Comparison of ENCODE assay signal across 16 cellular contexts in the genomic region with DNA sequence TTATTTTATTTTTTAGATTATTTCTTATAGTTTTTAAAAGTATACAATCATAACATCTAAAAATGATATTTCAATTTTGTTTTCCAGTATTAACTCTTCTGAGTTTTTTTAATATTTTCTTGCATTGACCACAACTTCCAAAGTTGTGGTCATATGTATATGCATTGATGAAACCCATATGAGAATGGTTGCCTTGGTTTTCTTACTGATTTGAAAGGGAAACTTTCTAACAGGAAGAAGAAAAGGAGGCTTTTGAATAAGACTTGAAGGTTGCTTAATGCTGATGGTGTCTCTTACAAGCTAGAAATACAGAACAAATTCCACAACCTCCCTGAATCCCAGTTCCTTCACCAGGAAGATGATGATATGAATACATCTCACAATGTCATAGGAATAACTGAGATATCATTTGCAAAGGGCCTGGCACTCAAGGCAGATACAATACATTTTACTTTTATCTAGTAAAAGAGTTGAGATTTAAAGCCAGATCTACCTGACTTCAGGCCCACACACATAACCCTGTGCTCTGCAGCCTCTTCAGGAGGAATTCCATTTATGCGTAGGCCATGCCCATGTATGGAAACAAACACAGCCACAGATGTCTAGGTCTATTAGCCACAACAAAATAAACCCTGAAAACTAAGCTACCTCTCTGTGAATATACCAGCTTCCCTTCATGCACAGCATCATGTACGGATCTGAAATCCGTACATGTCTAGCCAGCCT.
DNase-seq lines count a peak whose midpoint lies in the region; ATAC-seq and TF ChIP-seq lines count a peak whose summit lies in the region.
"Had no signal": no experiment of that assay in that cellular context is flagged by ENCODE, and none has a peak within 500 bp of the region (broad histone marks: within the 10 kb centered on the region; RNA-seq: fewer than 3 reads in every experiment).

No MANE protein-coding gene starts in this region.

- DNase-seq in GM12865 (ENCODE audit: low read depth), result peak; percentile 58
- no peak for DNase-seq in WTC11 (ENCODE audit: low spot score)
- DNase-seq in kidney glomerular epithelial cell (lab: John Stamatoyannopoulos, UW), result peak; percentile 23
- no peak for DNase-seq in DMS53 (lab: John Stamatoyannopoulos, UW)
- no peak for DNase-seq in foreskin melanocyte
- DNase-seq in stimulated activated CD4-positive, alpha-beta T cell treated with anti-CD3 and anti-CD28 coated beads, Interleukin-2, amount 100 ng/mL, for 24 hours, result no peak
- DNase-seq: activated CD4-positive, alpha-beta T cell treated with anti-CD3 and anti-CD28 coated beads for 4 hours; Caco-2; dermis blood vessel endothelial cell; H9; kidney; NCI-H1694 had no signal

- H3K27me3 Mint-ChIP-seq in WTC11 (ENCODE audit: low read depth), result no peaks in the 10 kb centered on the region

- POLR2A ChIA-PET in WTC11 (lab: Charles Lee), result no interaction called here

- H3K27ac Mint-ChIP-seq in WTC11, result no peak overlapping the region
- H3K27ac Mint-ChIP-seq: H9 had no signal

- no peaks in the 10 kb centered on the region for H3K9me3 Mint-ChIP-seq in WTC11
- H3K9me3 Mint-ChIP-seq: H9 had no signal

- TF ChIP-seq CTCF in GM12865 (IDR thresholded peaks at IDR 0.05; ENCODE audit: insufficient read depth, low read depth, low read length, missing control alignments) (no peak), WTC11 (IDR thresholded peaks at IDR 0.05) (no peak)

- no peak overlapping the region for H3K4me3 ChIP-seq in GM12865 (ENCODE audit: low read depth, low read length)
- H3K4me3 ChIP-seq: tibial nerve had no signal

- CTCF ChIA-PET in WTC11 (lab: Charles Lee), result no interaction called here

- ATAC-seq in HG02852 (IDR thresholded peaks at IDR 0.05; ENCODE audit: unreplicated experiment), result peak; percentile 35
- ATAC-seq in WTC11, result peak; percentile 52
- no peak for ATAC-seq in GM19035 (IDR thresholded peaks at IDR 0.05; ENCODE audit: unreplicated experiment)
- ATAC-seq: SK-N-SH treated with all-trans-retinoic acid at 6 μM for 48 hours had no signal

- peaks cover 15% of the 10 kb centered on the region for H3K4me1 Mint-ChIP-seq in WTC11

- no peaks in the 10 kb centered on the region for H3K36me3 Mint-ChIP-seq in WTC11

- no peak overlapping the region for H3K4me3 Mint-ChIP-seq in WTC11
- H3K4me3 Mint-ChIP-seq: H9 had no signal

TF ChIP-seq in WTC11, 78 proteins besides CTCF, POLR2A, EP300 and RAD21:
- no peak for TF ChIP-seq TCF7 (CRISPR knock-in tag; IDR thresholded peaks at IDR 0.05; ENCODE audit: low read depth)
- TF ChIP-seq, protein P1, sequence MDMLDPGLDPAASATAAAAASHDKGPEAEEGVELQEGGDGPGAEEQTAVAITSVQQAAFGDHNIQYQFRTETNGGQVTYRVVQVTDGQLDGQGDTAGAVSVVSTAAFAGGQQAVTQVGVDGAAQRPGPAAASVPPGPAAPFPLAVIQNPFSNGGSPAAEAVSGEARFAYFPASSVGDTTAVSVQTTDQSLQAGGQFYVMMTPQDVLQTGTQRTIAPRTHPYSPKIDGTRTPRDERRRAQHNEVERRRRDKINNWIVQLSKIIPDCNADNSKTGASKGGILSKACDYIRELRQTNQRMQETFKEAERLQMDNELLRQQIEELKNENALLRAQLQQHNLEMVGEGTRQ (CRISPR knock-in tag; IDR thresholded peaks at IDR 0.05), result no peak
- no peak for TF ChIP-seq TEAD1 (CRISPR knock-in tag; IDR thresholded peaks at IDR 0.05)
TF ChIP-seq in WTC11: peak in this region for 0.

Comparison
In these comparisons a context has a peak if more than half of its experiments do, and no peak if none do; other contexts are left out.
1. DNase-seq: peak in GM12865 (single experiment) and kidney glomerular epithelial cell (single experiment); none in WTC11 (single experiment), DMS53 (single experiment), foreskin melanocyte (single experiment) and stimulated activated CD4-positive, alpha-beta T cell treated with anti-CD3 and anti-CD28 coated beads, Interleukin-2, amount 100 ng/mL, for 24 hours (0 of 2).